In genomic region chr3:167691366-167691765, GRCh38 we compare ENCODE assay signal across 9 cellular contexts. TPM values are rescaled to one million over a fixed set of nuclear protein-coding genes. Genes with fewer than 3 reads are reported as not detected.
DNase-seq lines count a peak whose midpoint lies in the region; ATAC-seq and TF ChIP-seq lines count a peak whose summit lies in the region.
"Had no signal": no experiment of that assay in that cellular context is flagged by ENCODE, and none has a peak within 500 bp of the region (broad histone marks: within the 10 kb centered on the region; RNA-seq: fewer than 3 reads in every experiment).

No MANE protein-coding gene starts in this region.

- no peaks in the 10 kb centered on the region for H3K9me3 ChIP-seq in ovary

- 88 to 96% (median 92%) methylated on average over 3 of the region's 3 CpGs for WGBS in ovary, 3 donors

- no peaks in the 10 kb centered on the region for H3K36me3 ChIP-seq in ovary

- no peaks in the 10 kb centered on the region for H3K4me1 ChIP-seq in ovary (ENCODE audit: insufficient read depth)

- TF ChIP-seq EP300 in ovary (IDR thresholded peaks at IDR 0.05) = no peak

- H3K36me3 Mint-ChIP-seq in memory B cell = peaks cover 24% of the 10 kb centered on the region

- ATAC-seq in GM18858 (IDR thresholded peaks at IDR 0.05; ENCODE audit: unreplicated experiment) (peak; percentile 100), HG02610 (IDR thresholded peaks at IDR 0.05; ENCODE audit: unreplicated experiment) (peak; percentile 100), memory B cell (ENCODE audit: low read depth) (peak; percentile 99)

- H3K27ac Mint-ChIP-seq in memory B cell = peak overlapping the region; percentile 78

- no peaks in the 10 kb centered on the region for H3K9me3 Mint-ChIP-seq in memory B cell

- peak; percentile 6 to 25 for DNase-seq in NOMO-1 (lab: John Stamatoyannopoulos, UW; ENCODE audit: unreplicated experiment in 2 of 2)
- peak in 1 of 2 donors; percentile 20 for DNase-seq in memory B cell (ENCODE audit: low spot score in 2 of 2)
- DNase-seq in ovary = no peak
- DNase-seq in RWPE1 (ENCODE audit: low spot score) = no peak
- no peak for DNase-seq in cerebellar cortex (ENCODE audit: low spot score)
- no peak for DNase-seq in hippocampal formation (lab: John Stamatoyannopoulos, UW)
- DNase-seq: IMR-90 had no signal

- H3K4me1 Mint-ChIP-seq in memory B cell = peaks cover 12% of the 10 kb centered on the region

- POLR2A ChIA-PET in RWPE1 (lab: Yijun Ruan, JAX; ENCODE audit: low non-redundant PET) = no interaction called here

- H3K4me3 ChIP-seq in ovary = no peak overlapping the region

- CTCF ChIA-PET in RWPE1 (lab: Yijun Ruan, JAX) = no interaction called here

- no peaks in the 10 kb centered on the region for H3K27me3 ChIP-seq in ovary

- intact Hi-C loops in ovary (cut with DNase I) = no loop called here

- no peak for TF ChIP-seq POLR2A in ovary (IDR thresholded peaks at IDR 0.05)

- H3K27ac ChIP-seq in ovary (no peak overlapping the region), RWPE1 (no peak overlapping the region)

- no peaks in the 10 kb centered on the region for H3K27me3 Mint-ChIP-seq in memory B cell

- no peak for TF ChIP-seq CTCF in ovary (IDR thresholded peaks at IDR 0.05)
- no peak for TF ChIP-seq CTCF in RWPE1 (conservative IDR thresholded peaks at IDR 0.05; ENCODE audit: low read depth)

- peak overlapping the region; percentile 17 for H3K4me3 Mint-ChIP-seq in memory B cell

RNA-seq across cellular contexts. Expression of gene WDR49, which starts 37.6 kb away (rescaled TPM):
- 10 to 100 TPM in 1 of 7 donors, 1 to 10 TPM in 4, under 1 TPM in 2; 0.83 to 20.6 (median 1.3) TPM for total RNA-seq in ovary
- polyA plus RNA-seq in ovary = under 1 TPM; 0.12 TPM
- total RNA-seq: IMR-90 had no signal
- polyA plus RNA-seq: IMR-90 had no signal

RNA-seq across cellular contexts. Expression of gene PDCD10, which starts 43.3 kb away (rescaled TPM):
- 10 to 100 TPM; 27.0 to 51.7 (median 35.1) TPM for total RNA-seq in ovary
- polyA plus RNA-seq in ovary = 10 to 100 TPM; 34.3 to 38.3 TPM

RNA-seq across cellular contexts. Expression of gene SERPINI1, which starts 44.2 kb away (rescaled TPM):
- total RNA-seq in ovary = 1 to 10 TPM; 1.8 to 7.7 (median 3.4) TPM
- 10 to 100 TPM in 1 of 2 donors, 1 to 10 TPM in 1; 6.9 to 11.6 TPM for polyA plus RNA-seq in ovary

Comparison
In these comparisons a context has a peak if more than half of its experiments do, and no peak if none do; other contexts are left out.
1. DNase-seq: peak in NOMO-1 (2 of 2); none in ovary (0 of 5), RWPE1 (single experiment), cerebellar cortex (single experiment) and hippocampal formation (0 of 2).
2. Peak in every context shown above with its lines, with median percentiles within 50 percentile points of each other: ATAC-seq.